13 cellular contexts compared by ENCODE assay signal in genomic region chr2:98623657-98624056, GRCh38. TPM values are rescaled to one million over a fixed set of nuclear protein-coding genes. Genes with fewer than 3 reads are reported as not detected.
DNase-seq lines count a peak whose midpoint lies in the region; ATAC-seq and TF ChIP-seq lines count a peak whose summit lies in the region.
"Had no signal": no experiment of that assay in that cellular context is flagged by ENCODE, and none has a peak within 500 bp of the region (broad histone marks: within the 10 kb centered on the region; RNA-seq: fewer than 3 reads in every experiment).

No MANE protein-coding gene starts in this region.

- no peaks in the 10 kb centered on the region for H3K27me3 Mint-ChIP-seq in activated CD8-positive, alpha-beta memory T cell treated with anti-CD3 and anti-CD28 coated beads, Interleukin-2, amount 10 ng/mL, durations not matched to agents 7 days and 5 days
- H3K27me3 Mint-ChIP-seq in immature natural killer cell (ENCODE audit: low read depth in 3 of 3) (no peaks in the 10 kb centered on the region), glutamatergic neuron (ENCODE audit: unreplicated experiment) (peaks cover 1% of the 10 kb centered on the region)

- no peak for TF ChIP-seq CTCF in glutamatergic neuron (IDR thresholded peaks at IDR 0.05; ENCODE audit: partially characterized antibody, unreplicated experiment)

- no peak overlapping the region for H3K4me3 ChIP-seq in adipocyte (ENCODE audit: low read length)

- DNase-seq in activated CD8-positive, alpha-beta memory T cell treated with anti-CD3 and anti-CD28 coated beads, Interleukin-2, amount 10 ng/mL, durations not matched to agents 7 days and 5 days = no peak
- DNase-seq in activated CD8-positive, alpha-beta memory T cell treated with anti-CD3 and anti-CD28 coated beads, Interleukin-2, amount 50 U/mL, for 48 hours = no peak
- DNase-seq in adipocyte (ENCODE audit: low read depth) (peak; percentile 31), immature natural killer cell (peak in 1 of 3 donors; percentile 16), stromal cell of bone marrow (ENCODE audit: low read depth) (peak; percentile 10), glutamatergic neuron (no peak), NCI-H1092 treated with DMSO at 0.1 percent for 48 hours (lab: John Stamatoyannopoulos, UW) (no peak)
- DNase-seq in stimulated activated CD4-positive, alpha-beta T cell treated with anti-CD3 and anti-CD28 coated beads, Interleukin-2, amount 100 ng/mL, for 24 hours = no peak
- DNase-seq: ACHN, brain microvascular endothelial cell, DMS79 treated with DMSO at 0.1 percent for 48 hours, NCI-H1417, T-helper 2 cell had no signal

- no peak overlapping the region for H3K9ac ChIP-seq in adipocyte (ENCODE audit: low read length)

- peaks cover 39% of the 10 kb centered on the region for H3K4me1 Mint-ChIP-seq in activated CD8-positive, alpha-beta memory T cell treated with anti-CD3 and anti-CD28 coated beads, Interleukin-2, amount 10 ng/mL, durations not matched to agents 7 days and 5 days
- H3K4me1 Mint-ChIP-seq in immature natural killer cell (peaks cover 54 to 75% of the 10 kb centered on the region in 2 donors), glutamatergic neuron (ENCODE audit: low read depth, unreplicated experiment) (no peaks in the 10 kb centered on the region)

- H3K27me3 ChIP-seq in adipocyte (replicated peaks; ENCODE audit: control insufficient read depth, insufficient read depth, low read length) = no peaks in the 10 kb centered on the region
- H3K27me3 ChIP-seq: brain microvascular endothelial cell had no signal

- peaks cover 5% of the 10 kb centered on the region for H3K9me3 ChIP-seq in adipocyte (ENCODE audit: control insufficient read depth, low read length)

- no peaks in the 10 kb centered on the region for H3K9me3 Mint-ChIP-seq in activated CD8-positive, alpha-beta memory T cell treated with anti-CD3 and anti-CD28 coated beads, Interleukin-2, amount 10 ng/mL, durations not matched to agents 7 days and 5 days (ENCODE audit: low read depth)
- H3K9me3 Mint-ChIP-seq in immature natural killer cell = no peaks in the 10 kb centered on the region
- no peaks in the 10 kb centered on the region for H3K9me3 Mint-ChIP-seq in glutamatergic neuron (ENCODE audit: unreplicated experiment)

- ATAC-seq in activated CD8-positive, alpha-beta memory T cell treated with anti-CD3 and anti-CD28 coated beads, Interleukin-2, amount 10 ng/mL, durations not matched to agents 7 days and 5 days = peak; percentile 36

- peaks cover 10% of the 10 kb centered on the region for H3K36me3 ChIP-seq in adipocyte (ENCODE audit: control insufficient read depth, insufficient read depth, low read length, severe bottlenecking)
- H3K36me3 ChIP-seq: brain microvascular endothelial cell had no signal

- peak overlapping the region; percentile 15 for H3K27ac Mint-ChIP-seq in activated CD8-positive, alpha-beta memory T cell treated with anti-CD3 and anti-CD28 coated beads, Interleukin-2, amount 10 ng/mL, durations not matched to agents 7 days and 5 days
- H3K27ac Mint-ChIP-seq in immature natural killer cell (peak overlapping the region; percentile 39 to 88 (median 76)), glutamatergic neuron (ENCODE audit: unreplicated experiment) (no peak overlapping the region)

- no peak overlapping the region for H3K4me3 Mint-ChIP-seq in activated CD8-positive, alpha-beta memory T cell treated with anti-CD3 and anti-CD28 coated beads, Interleukin-2, amount 10 ng/mL, durations not matched to agents 7 days and 5 days
- H3K4me3 Mint-ChIP-seq in immature natural killer cell (peak overlapping the region in 1 of 5 donors; percentile 10), glutamatergic neuron (ENCODE audit: unreplicated experiment) (no peak overlapping the region)

- CTCF ChIA-PET in activated CD8-positive, alpha-beta memory T cell treated with anti-CD3 and anti-CD28 coated beads, Interleukin-2, amount 10 ng/mL, durations not matched to agents 7 days and 5 days (lab: Charles Lee) = interaction anchor here (3.6 kb wide), 1 partner anchor 11 kb away, joined by 15 read pairs; no protein-coding TSS in a partner anchor

- peaks cover 47% of the 10 kb centered on the region for H3K36me3 Mint-ChIP-seq in activated CD8-positive, alpha-beta memory T cell treated with anti-CD3 and anti-CD28 coated beads, Interleukin-2, amount 10 ng/mL, durations not matched to agents 7 days and 5 days
- H3K36me3 Mint-ChIP-seq in immature natural killer cell (peaks cover 20 to 52% (median 26%) of the 10 kb centered on the region in 3 donors), glutamatergic neuron (ENCODE audit: unreplicated experiment) (peaks cover 9% of the 10 kb centered on the region)

- H3K4me1 ChIP-seq in adipocyte (ENCODE audit: control insufficient read depth, insufficient read depth, low read length) = no peaks in the 10 kb centered on the region

RNA-seq across cellular contexts. Expression of gene UNC50, which starts 15.3 kb away (rescaled TPM):
- 10 to 100 TPM; 26.7 to 33.5 TPM for total RNA-seq in activated CD8-positive, alpha-beta memory T cell treated with anti-CD3 and anti-CD28 coated beads, Interleukin-2, amount 10 ng/mL, durations not matched to agents 7 days and 5 days
- 10 to 100 TPM; 42.1 to 73.4 (median 58.6) TPM for polyA plus RNA-seq in immature natural killer cell
- total RNA-seq in glutamatergic neuron (ENCODE audit: unreplicated experiment) = 43.0 TPM

RNA-seq across cellular contexts. Expression of gene COA5, which starts 15.3 kb away (rescaled TPM):
- total RNA-seq in activated CD8-positive, alpha-beta memory T cell treated with anti-CD3 and anti-CD28 coated beads, Interleukin-2, amount 10 ng/mL, durations not matched to agents 7 days and 5 days = 10 to 100 TPM; 22.2 to 26.0 TPM
- polyA plus RNA-seq in immature natural killer cell = 10 to 100 TPM; 34.0 to 54.6 (median 37.5) TPM
- 29.6 TPM for total RNA-seq in glutamatergic neuron (ENCODE audit: unreplicated experiment)

Comparison
In these comparisons a context has a peak if more than half of its experiments do, and no peak if none do; other contexts are left out.
1. DNase-seq: peak in adipocyte (single experiment) and stromal cell of bone marrow (single experiment); none in activated CD8-positive, alpha-beta memory T cell treated with anti-CD3 and anti-CD28 coated beads, Interleukin-2, amount 10 ng/mL, durations not matched to agents 7 days and 5 days (single experiment), activated CD8-positive, alpha-beta memory T cell treated with anti-CD3 and anti-CD28 coated beads, Interleukin-2, amount 50 U/mL, for 48 hours (single experiment), glutamatergic neuron (single experiment), NCI-H1092 treated with DMSO at 0.1 percent for 48 hours (single experiment) and stimulated activated CD4-positive, alpha-beta T cell treated with anti-CD3 and anti-CD28 coated beads, Interleukin-2, amount 100 ng/mL, for 24 hours (0 of 2).